19 cellular contexts compared by ENCODE assay signal in genomic region chr5:8053270-8053669, GRCh38.
DNase-seq lines count a peak whose midpoint lies in the region; ATAC-seq and TF ChIP-seq lines count a peak whose summit lies in the region.
"Had no signal": no experiment of that assay in that cellular context is flagged by ENCODE, and none has a peak within 500 bp of the region (broad histone marks: within the 10 kb centered on the region; RNA-seq: fewer than 3 reads in every experiment).

No MANE protein-coding gene starts in this region.

- TF ChIP-seq POLR2A in esophagus muscularis mucosa (IDR thresholded peaks at IDR 0.05; ENCODE audit: low read depth) = no peak

- no peaks in the 10 kb centered on the region for H3K36me3 Mint-ChIP-seq in activated CD4-positive, alpha-beta T cell treated with anti-CD3 and anti-CD28 coated beads, Interleukin-2, amount 10 ng/mL, durations not matched to agents 24 days and 14 days (ENCODE audit: low read depth)
- H3K36me3 Mint-ChIP-seq in activated T-cell treated with anti-CD3 and anti-CD28 coated beads, Interleukin-2, amount 50 U/mL, for 4 hours (ENCODE audit: insufficient read depth) = no peaks in the 10 kb centered on the region

- no peaks in the 10 kb centered on the region for H3K27me3 ChIP-seq in esophagus muscularis mucosa
- H3K27me3 ChIP-seq: BLaER1 had no signal

- TF ChIP-seq CTCF in esophagus muscularis mucosa (IDR thresholded peaks at IDR 0.05) = no peak

- DNase-seq in activated CD4-positive, alpha-beta T cell treated with anti-CD3 and anti-CD28 coated beads, Interleukin-2, amount 10 ng/mL, durations not matched to agents 24 days and 14 days = peak; percentile 23
- no peak for DNase-seq in activated CD4-positive, alpha-beta T cell treated with anti-CD3 and anti-CD28 coated beads, Interleukin-2, amount 50 U/mL, for 48 hours
- DNase-seq in M059J (ENCODE audit: low read depth) (peak; percentile 6), esophagus muscularis mucosa (ENCODE audit: extremely low spot score) (peak; percentile 84)
- DNase-seq in activated CD8-positive, alpha-beta memory T cell treated with anti-CD3 and anti-CD28 coated beads, Interleukin-2, amount 50 U/mL, for 48 hours = no peak
- no peak for DNase-seq in activated T-cell treated with anti-CD3 and anti-CD28 coated beads, Interleukin-2, amount 50 U/mL, for 4 hours
- DNase-seq in activated naive CD4-positive, alpha-beta T cell treated with Interleukin-2 at 50 U/mL for 16 hours = no peak
- DNase-seq: 8988T, AML-193, Calu3, DMS 273 treated with DMSO at 0.1 percent for 48 hours, DMS79 treated with DMSO at 0.1 percent for 48 hours, GDM1, H9, IMR-90, KG1 had no signal

- H3K4me1 Mint-ChIP-seq in activated CD4-positive, alpha-beta T cell treated with anti-CD3 and anti-CD28 coated beads, Interleukin-2, amount 10 ng/mL, durations not matched to agents 24 days and 14 days = no peaks in the 10 kb centered on the region
- H3K4me1 Mint-ChIP-seq in activated T-cell treated with anti-CD3 and anti-CD28 coated beads, Interleukin-2, amount 50 U/mL, for 4 hours (ENCODE audit: low read depth) = no peaks in the 10 kb centered on the region

- intact Hi-C loops in activated CD4-positive, alpha-beta T cell treated with anti-CD3 and anti-CD28 coated beads, Interleukin-2, amount 10 ng/mL, durations not matched to agents 24 days and 14 days (cut with micrococcal nuclease) = no loop called here
- intact Hi-C loops in esophagus muscularis mucosa (cut with DNase I) = no loop called here

- H3K27ac ChIP-seq in esophagus muscularis mucosa (replicated peaks in 1 of 4) = no peak overlapping the region
- H3K27ac ChIP-seq: BLaER1, HL-60 had no signal

- H3K4me1 ChIP-seq in esophagus muscularis mucosa = no peaks in the 10 kb centered on the region

- 88% methylated on average over 13 of the region's 13 CpGs for WGBS in esophagus muscularis mucosa

- no peak overlapping the region for H3K4me3 Mint-ChIP-seq in activated CD4-positive, alpha-beta T cell treated with anti-CD3 and anti-CD28 coated beads, Interleukin-2, amount 10 ng/mL, durations not matched to agents 24 days and 14 days
- no peak overlapping the region for H3K4me3 Mint-ChIP-seq in activated T-cell treated with anti-CD3 and anti-CD28 coated beads, Interleukin-2, amount 50 U/mL, for 4 hours
- H3K4me3 Mint-ChIP-seq: GM23338, H9 had no signal

- ATAC-seq in activated T-cell treated with anti-CD3 and anti-CD28 coated beads, Interleukin-2, amount 50 U/mL, for 4 hours = no peak
- ATAC-seq: GM23338 had no signal

- no peak for TF ChIP-seq EP300 in esophagus muscularis mucosa (IDR thresholded peaks at IDR 0.05)

- no peaks in the 10 kb centered on the region for H3K36me3 ChIP-seq in esophagus muscularis mucosa
- H3K36me3 ChIP-seq: BLaER1 had no signal

- H3K4me3 ChIP-seq in esophagus muscularis mucosa = no peak overlapping the region
- H3K4me3 ChIP-seq: BLaER1, GM23338 had no signal

- H3K27me3 Mint-ChIP-seq in activated CD4-positive, alpha-beta T cell treated with anti-CD3 and anti-CD28 coated beads, Interleukin-2, amount 10 ng/mL, durations not matched to agents 24 days and 14 days = no peaks in the 10 kb centered on the region
- H3K27me3 Mint-ChIP-seq in activated T-cell treated with anti-CD3 and anti-CD28 coated beads, Interleukin-2, amount 50 U/mL, for 4 hours (ENCODE audit: low read depth) = no peaks in the 10 kb centered on the region

- no peak overlapping the region for H3K27ac Mint-ChIP-seq in activated CD4-positive, alpha-beta T cell treated with anti-CD3 and anti-CD28 coated beads, Interleukin-2, amount 10 ng/mL, durations not matched to agents 24 days and 14 days
- H3K27ac Mint-ChIP-seq: GM23338, H9 had no signal

- no peaks in the 10 kb centered on the region for H3K9me3 ChIP-seq in esophagus muscularis mucosa
- H3K9me3 ChIP-seq: BLaER1 had no signal

- no peaks in the 10 kb centered on the region for H3K9me3 Mint-ChIP-seq in activated CD4-positive, alpha-beta T cell treated with anti-CD3 and anti-CD28 coated beads, Interleukin-2, amount 10 ng/mL, durations not matched to agents 24 days and 14 days
- H3K9me3 Mint-ChIP-seq in activated T-cell treated with anti-CD3 and anti-CD28 coated beads, Interleukin-2, amount 50 U/mL, for 4 hours = peaks cover 21% of the 10 kb centered on the region
- H3K9me3 Mint-ChIP-seq: GM23338, H9 had no signal

Comparison
In these comparisons a context has a peak if more than half of its experiments do, and no peak if none do; other contexts are left out.
1. DNase-seq: peak in activated CD4-positive, alpha-beta T cell treated with anti-CD3 and anti-CD28 coated beads, Interleukin-2, amount 10 ng/mL, durations not matched to agents 24 days and 14 days (single experiment), M059J (single experiment) and esophagus muscularis mucosa (single experiment); none in activated CD4-positive, alpha-beta T cell treated with anti-CD3 and anti-CD28 coated beads, Interleukin-2, amount 50 U/mL, for 48 hours (0 of 2), activated CD8-positive, alpha-beta memory T cell treated with anti-CD3 and anti-CD28 coated beads, Interleukin-2, amount 50 U/mL, for 48 hours (single experiment), activated T-cell treated with anti-CD3 and anti-CD28 coated beads, Interleukin-2, amount 50 U/mL, for 4 hours (single experiment) and activated naive CD4-positive, alpha-beta T cell treated with Interleukin-2 at 50 U/mL for 16 hours (single experiment).